ENCODE assay signal across 8 cellular contexts in genomic region chr20:45456632-45457031, GRCh38. TPM values are rescaled to one million over a fixed set of nuclear protein-coding genes. Genes with fewer than 3 reads are reported as not detected.
DNase-seq lines count a peak whose midpoint lies in the region; ATAC-seq and TF ChIP-seq lines count a peak whose summit lies in the region.

No MANE protein-coding gene starts in this region.

- intact Hi-C loops in sciatic nerve (cut with DNase I): no loop called here

- TF ChIP-seq CTCF in 22Rv1 (IDR thresholded peaks at IDR 0.05) (peak; percentile 69), GM10266 (IDR thresholded peaks at IDR 0.05; ENCODE audit: control insufficient read depth, insufficient read depth, low read depth, missing control alignments) (peak; percentile 53)

- ATAC-seq in sciatic nerve (no peak), HG03139 (IDR thresholded peaks at IDR 0.05; ENCODE audit: unreplicated experiment) (no peak)

- no peak for TF ChIP-seq POLR2A in erythroblast (IDR thresholded peaks at IDR 0.05; ENCODE audit: low read length)

- no peak overlapping the region for H3K27ac ChIP-seq in 22Rv1

- DNase-seq in GM10266 (ENCODE audit: extremely low spot score) (no peak), NCI-H774 (lab: John Stamatoyannopoulos, UW) (peak; percentile 22), erythroblast (lab: John Stamatoyannopoulos, UW) (peak; percentile 31 to 41), sciatic nerve (ENCODE audit: low spot score) (no peak), HuH-7 (ENCODE audit: low spot score) (no peak)
- peak; percentile 64 for DNase-seq in stimulated activated CD8-positive, alpha-beta memory T cell treated with anti-CD3 and anti-CD28 coated beads, Interleukin-4, amount 100 ng/mL, for 48 hours

RNA-seq across cellular contexts. Expression of gene WFDC2, which starts 12.9 kb away (rescaled TPM):
- total RNA-seq in sciatic nerve: 4.1 TPM

RNA-seq across cellular contexts. Expression of gene PIGT, which starts 40.7 kb away (rescaled TPM):
- total RNA-seq in sciatic nerve: 67.4 TPM

RNA-seq across cellular contexts. Expression of gene DBNDD2, which starts 48.5 kb away (rescaled TPM):
- total RNA-seq in sciatic nerve: 49.0 TPM

RNA-seq across cellular contexts. Expression of gene SPINT3, which starts 58.8 kb away (rescaled TPM):
- total RNA-seq in sciatic nerve: not detected

Comparison
In these comparisons a context has a peak if more than half of its experiments do, and no peak if none do; other contexts are left out.
1. DNase-seq: peak in NCI-H774 (single experiment), erythroblast (2 of 2) and stimulated activated CD8-positive, alpha-beta memory T cell treated with anti-CD3 and anti-CD28 coated beads, Interleukin-4, amount 100 ng/mL, for 48 hours (single experiment); none in GM10266 (single experiment), sciatic nerve (single experiment) and HuH-7 (single experiment).